8 cellular contexts compared by ENCODE assay signal in genomic region chr22:24434472-24435322, GRCh38.
DNase-seq lines count a peak whose midpoint lies in the region; ATAC-seq and TF ChIP-seq lines count a peak whose summit lies in the region.

No MANE protein-coding gene starts in this region.

- TF ChIP-seq CTCF in fibroblast of pulmonary artery (IDR thresholded peaks at IDR 0.05; ENCODE audit: low read length, missing control alignments), result no peak

- H2AFZ ChIP-seq in ACC112 (ENCODE audit: low read length, unreplicated experiment), result no peak overlapping the region

- H3K4me3 ChIP-seq in ACC112 (ENCODE audit: low read depth, low read length) (no peak overlapping the region), fibroblast of pulmonary artery (replicated peaks; ENCODE audit: low read depth, low read length) (no peak overlapping the region)

- no peaks in the 10 kb centered on the region for H3K79me2 ChIP-seq in ACC112 (ENCODE audit: control insufficient read depth, insufficient read depth, low read length, unreplicated experiment)

- H3K36me3 ChIP-seq in ACC112 (ENCODE audit: insufficient read depth, low read length), result no peaks in the 10 kb centered on the region

- H3K4me1 ChIP-seq in ACC112 (ENCODE audit: control insufficient read depth, insufficient read depth, low read length, unreplicated experiment), result peaks cover 21% of the 10 kb centered on the region

- DNase-seq in KBM-7 (peak; percentile 67), fibroblast of pulmonary artery (ENCODE audit: low read depth) (peak; percentile 69), DMS153 (lab: John Stamatoyannopoulos, UW) (no peak), DMS53 treated with DMSO at 0.1 percent for 48 hours (lab: John Stamatoyannopoulos, UW; ENCODE audit: unreplicated experiment) (no peak)
- DNase-seq in activated CD8-positive, alpha-beta memory T cell treated with anti-CD3 and anti-CD28 coated beads for 24 hours, result peak; percentile 88
- peak in 3 of 4 experiments; percentile 38 to 67 (median 51) for DNase-seq in stimulated activated CD4-positive, alpha-beta T cell treated with anti-CD3 and anti-CD28 coated beads, Interleukin-1b, Interleukin-23, amount 100 ng/mL, for 24 hours (ENCODE audit: low read depth in 4 of 4, low spot score in 1 of 4)

- no peaks in the 10 kb centered on the region for H3K27me3 ChIP-seq in ACC112 (ENCODE audit: insufficient read depth, low read length)

- peak; percentile 38 for ATAC-seq in GM21360 (IDR thresholded peaks at IDR 0.05; ENCODE audit: unreplicated experiment)

- peak overlapping the region; percentile 56; the same call in 1 of the 2 replicates for H3K27ac ChIP-seq in ACC112 (ENCODE audit: low read depth, low read length)

- in situ Hi-C loops in KBM-7 (cut with MboI; ENCODE audit: low pct_unique_long_range_greater_than_20kb, low sequenced_read_pairs), result no loop called here

Comparison
In these comparisons a context has a peak if more than half of its experiments do, and no peak if none do; other contexts are left out.
1. DNase-seq: peak in KBM-7 (single experiment), activated CD8-positive, alpha-beta memory T cell treated with anti-CD3 and anti-CD28 coated beads for 24 hours (single experiment), fibroblast of pulmonary artery (single experiment) and stimulated activated CD4-positive, alpha-beta T cell treated with anti-CD3 and anti-CD28 coated beads, Interleukin-1b, Interleukin-23, amount 100 ng/mL, for 24 hours (3 of 4); none in DMS153 (single experiment) and DMS53 treated with DMSO at 0.1 percent for 48 hours (single experiment).